Comparison of ENCODE assay signal across 8 cellular contexts in the genomic region with DNA sequence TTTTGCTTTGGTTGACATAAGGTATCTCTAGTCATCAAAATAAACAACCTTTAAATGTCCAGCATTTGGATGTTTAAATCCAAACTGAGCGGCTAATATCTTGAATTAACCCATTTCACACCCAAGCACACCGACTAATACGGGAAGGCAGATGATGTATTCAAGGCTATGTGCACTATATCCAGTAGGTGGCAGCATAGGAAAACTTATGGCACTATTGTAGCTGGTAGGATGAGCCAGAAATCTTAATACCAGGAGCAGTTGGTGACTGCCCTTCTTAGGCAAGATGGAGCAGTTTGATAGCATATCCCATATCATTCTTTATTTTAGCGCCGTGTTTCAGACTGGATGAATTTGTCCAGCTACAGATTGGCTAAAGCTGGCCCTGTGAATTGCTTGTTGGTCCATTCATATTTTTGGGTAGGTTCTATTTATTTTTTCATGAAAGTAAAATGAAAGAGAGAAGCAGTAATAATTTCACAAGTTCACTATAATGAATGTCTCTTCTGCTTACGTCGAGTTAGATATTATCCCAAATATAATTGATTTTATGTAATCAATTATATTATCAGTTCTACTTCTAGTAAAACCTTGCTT. TPM values are rescaled to one million over a fixed set of nuclear protein-coding genes. Genes with fewer than 3 reads are reported as not detected.
A peak's percentile ranks its signal among the peaks of the same experiment; 100 is the strongest.
DNase-seq lines count a peak whose midpoint lies in the region; ATAC-seq, FAIRE-seq and TF ChIP-seq lines count a peak whose summit lies in the region.

No MANE protein-coding gene starts in this region.

- peak; percentile 100 for TF ChIP-seq RAD21 in SK-N-SH (IDR thresholded peaks at IDR 0.05; ENCODE audit: low read length)

- TF ChIP-seq CTCF in D721Med (IDR thresholded peaks at IDR 0.05; ENCODE audit: insufficient read depth, missing control alignments) (peak; percentile 98), SK-N-SH (IDR thresholded peaks at IDR 0.05) (peak; percentile 90), epithelial cell of esophagus (IDR thresholded peaks at IDR 0.05; ENCODE audit: insufficient read depth, low read depth, low read length, missing control alignments) (peak; percentile 87), mucosa of descending colon (IDR thresholded peaks at IDR 0.05) (peak; percentile 49)

- H3K4me2 ChIP-seq in SK-N-SH: no peak overlapping the region

- no peaks in the 10 kb centered on the region for H3K9me3 ChIP-seq in SK-N-SH
- no peaks in the 10 kb centered on the region for H3K9me3 ChIP-seq in mucosa of descending colon

- intact Hi-C loops in mucosa of descending colon (cut with DNase I, micrococcal nuclease): loop anchor here (5.0 to 10.0 kb wide), 3 partner anchors 366 to 604 kb away; no protein-coding TSS in a partner anchor

- no peaks in the 10 kb centered on the region; a peak in 1 of 4 replicates for H3K4me1 ChIP-seq in SK-N-SH (ENCODE audit: control insufficient read depth in 1 of 2, insufficient read depth in 2 of 2, low read depth in 1 of 2, low read length in 1 of 2)
- H3K4me1 ChIP-seq in mucosa of descending colon (ENCODE audit: low read depth): no peaks in the 10 kb centered on the region

- POLR2A ChIA-PET in SK-N-SH (lab: Yijun Ruan, JAX): interaction anchor here (0.6 to 2.0 kb wide), 2 partner anchors 80 to 381 kb away, joined by 3 to 4 read pairs; no protein-coding TSS in a partner anchor

- no peak overlapping the region for H3K27ac ChIP-seq in SK-N-SH (ENCODE audit: low read depth in 2 of 2, low read length in 1 of 2)

- H3K4me3 ChIP-seq in SK-N-SH (ENCODE audit: low read depth in 2 of 2, low read length in 1 of 2) (no peak overlapping the region), epithelial cell of esophagus (ENCODE audit: low read length) (no peak overlapping the region), mucosa of descending colon (no peak overlapping the region)

- WGBS in SK-N-SH (ENCODE audit: low lambda C conversion rate): 10% methylated on average over 7 of the region's 7 CpGs

- H3K36me3 ChIP-seq in SK-N-SH (replicated peaks in 1 of 2; ENCODE audit: control insufficient read depth in 1 of 2, insufficient read depth in 2 of 2, low read length in 1 of 2) (no peaks in the 10 kb centered on the region), mucosa of descending colon (ENCODE audit: low read depth) (no peaks in the 10 kb centered on the region)

- H3K79me2 ChIP-seq in SK-N-SH (ENCODE audit: insufficient read depth): no peaks in the 10 kb centered on the region

- no peak overlapping the region for H2AFZ ChIP-seq in SK-N-SH (ENCODE audit: low read depth)

- H3K9ac ChIP-seq in SK-N-SH: no peak overlapping the region

- DNase-seq in D721Med (ENCODE audit: insufficient read length, low spot score) (peak; percentile 54), NCI-H146 treated with DMSO at 0.1 percent for 48 hours (lab: John Stamatoyannopoulos, UW; ENCODE audit: unreplicated experiment) (peak; percentile 73), SK-N-SH (peak; percentile 84), epithelial cell of esophagus (ENCODE audit: low read depth) (peak; percentile 80), mucosa of descending colon (peak in 1 of 3 donors; percentile 75)
- no peak for DNase-seq in stimulated activated naive CD4-positive, alpha-beta T cell treated with Interleukin-2 at 50 U/mL for 16 hours (lab: John Stamatoyannopoulos, UW)

- ATAC-seq in GM18909 (IDR thresholded peaks at IDR 0.05; ENCODE audit: poor library complexity, unreplicated experiment) (peak; percentile 96), HG03060 (IDR thresholded peaks at IDR 0.05; ENCODE audit: low read depth, unreplicated experiment) (peak; percentile 84), mucosa of descending colon (peak; percentile 92)

- TF ChIP-seq EP300 in SK-N-SH (IDR thresholded peaks at IDR 0.05; ENCODE audit: borderline replicate concordance in 1 of 2, low read depth in 1 of 2, low read length in 1 of 2): no peak

- no peaks in the 10 kb centered on the region for H4K20me1 ChIP-seq in SK-N-SH (ENCODE audit: insufficient read depth)

- no peaks in the 10 kb centered on the region for H3K27me3 ChIP-seq in SK-N-SH (ENCODE audit: insufficient read depth)

- CTCF ChIA-PET in SK-N-SH (lab: Yijun Ruan, JAX): interaction anchor here (0.6 to 6.9 kb wide), 39 partner anchors 9 to 696 kb away, joined by 3 to 92 read pairs (median 4); no protein-coding TSS in a partner anchor

- peak; percentile 98 for FAIRE-seq in D721Med (lab: Jason Lieb, UNC)

- no peaks in the 10 kb centered on the region for H3F3A ChIP-seq in SK-N-SH (replicated peaks; ENCODE audit: insufficient read depth)

- no peaks in the 10 kb centered on the region for H3K9me2 ChIP-seq in SK-N-SH

TF ChIP-seq in SK-N-SH, 30 proteins besides CTCF, POLR2A, EP300 and RAD21:
- TF ChIP-seq GABPA (IDR thresholded peaks at IDR 0.05; ENCODE audit: low read depth) (no peak), FOXM1 (IDR thresholded peaks at IDR 0.05; ENCODE audit: low read depth) (no peak), GATA2 (CRISPR knock-in tag; IDR thresholded peaks at IDR 0.05) (peak; percentile 51), PBX3 (IDR thresholded peaks at IDR 0.05) (no peak), MEF2A (IDR thresholded peaks at IDR 0.05; ENCODE audit: borderline replicate concordance, low read depth) (no peak), CHD2 (IDR thresholded peaks at IDR 0.05; ENCODE audit: low read length, partially characterized antibody) (peak; percentile 52), YY1 (IDR thresholded peaks at IDR 0.05; ENCODE audit: low read depth) (no peak), NRF1 (IDR thresholded peaks at IDR 0.05; ENCODE audit: low read depth, low read length) (no peak), RXRA (IDR thresholded peaks at IDR 0.05; ENCODE audit: borderline replicate concordance, low read depth) (no peak), SMC3 (IDR thresholded peaks at IDR 0.05; ENCODE audit: low read depth, low read length) (peak; percentile 92), ELF1 (IDR thresholded peaks at IDR 0.05) (no peak), USF1 (IDR thresholded peaks at IDR 0.05; ENCODE audit: borderline replicate concordance, low read depth) (no peak), RCOR1 (IDR thresholded peaks at IDR 0.05; ENCODE audit: low read length) (peak; percentile 48; the same call in 1 of the 2 replicates), FOSL2 (IDR thresholded peaks at IDR 0.05; ENCODE audit: borderline replicate concordance, low read depth) (no peak), TCF12 (IDR thresholded peaks at IDR 0.05) (no peak)
- TF ChIP-seq, protein P1, sequence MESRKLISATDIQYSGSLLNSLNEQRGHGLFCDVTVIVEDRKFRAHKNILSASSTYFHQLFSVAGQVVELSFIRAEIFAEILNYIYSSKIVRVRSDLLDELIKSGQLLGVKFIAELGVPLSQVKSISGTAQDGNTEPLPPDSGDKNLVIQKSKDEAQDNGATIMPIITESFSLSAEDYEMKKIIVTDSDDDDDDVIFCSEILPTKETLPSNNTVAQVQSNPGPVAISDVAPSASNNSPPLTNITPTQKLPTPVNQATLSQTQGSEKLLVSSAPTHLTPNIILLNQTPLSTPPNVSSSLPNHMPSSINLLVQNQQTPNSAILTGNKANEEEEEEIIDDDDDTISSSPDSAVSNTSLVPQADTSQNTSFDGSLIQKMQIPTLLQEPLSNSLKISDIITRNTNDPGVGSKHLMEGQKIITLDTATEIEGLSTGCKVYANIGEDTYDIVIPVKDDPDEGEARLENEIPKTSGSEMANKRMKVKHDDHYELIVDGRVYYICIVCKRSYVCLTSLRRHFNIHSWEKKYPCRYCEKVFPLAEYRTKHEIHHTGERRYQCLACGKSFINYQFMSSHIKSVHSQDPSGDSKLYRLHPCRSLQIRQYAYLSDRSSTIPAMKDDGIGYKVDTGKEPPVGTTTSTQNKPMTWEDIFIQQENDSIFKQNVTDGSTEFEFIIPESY (IDR thresholded peaks at IDR 0.05; ENCODE audit: borderline replicate concordance, low read depth): no peak
TF ChIP-seq in SK-N-SH: peak in this region for 4.

RNA-seq across cellular contexts. Expression of gene UCHL1, which starts 24.4 kb away (rescaled TPM):
- 1,518 and 1,901 TPM in 2 replicates for polyA plus RNA-seq in SK-N-SH (2012; rRNA removed)
- 1,568 and 1,703 TPM in 2 replicates for polyA plus RNA-seq in SK-N-SH (2012; cell fraction: cytosol; rRNA removed)
- polyA plus RNA-seq in SK-N-SH (2012; cell fraction: nucleus; rRNA removed): 3,000 and 3,222 TPM in 2 replicates
- 10 to 100 TPM in 2 of 3 donors, 1 to 10 TPM in 1; 4.1 to 76.0 (median 11.1) TPM for total RNA-seq in mucosa of descending colon
